In genomic region chr4:140635606-140636005, GRCh38 we compare ENCODE assay signal across 12 cellular contexts.
DNase-seq lines count a peak whose midpoint lies in the region; ATAC-seq and TF ChIP-seq lines count a peak whose summit lies in the region.
"Had no signal": no experiment of that assay in that cellular context is flagged by ENCODE, and none has a peak within 500 bp of the region (broad histone marks: within the 10 kb centered on the region; RNA-seq: fewer than 3 reads in every experiment).

No MANE protein-coding gene starts in this region.

- H3K4me3 ChIP-seq in breast epithelium (no peak overlapping the region), stomach (no peak overlapping the region)
- H3K4me3 ChIP-seq: gastroesophageal sphincter had no signal

- peak overlapping the region; percentile 27 to 64 for H3K27ac ChIP-seq in breast epithelium
- peak overlapping the region in 3 of 5 donors; percentile 4 to 20 (median 7) for H3K27ac ChIP-seq in stomach
- H3K27ac ChIP-seq: gastroesophageal sphincter, parathyroid adenoma had no signal

- H3K9me3 Mint-ChIP-seq in stimulated activated memory B cell treated with anti-CD40 and anti-IgM and Interleukin-4, amounts not matched to agents 10 μg/mL and 1 μg/mL and 100 μg/mL, for 72 hours = no peaks in the 10 kb centered on the region
- H3K9me3 Mint-ChIP-seq: activated B cell treated with CpG ODN at 0.5 μM for 24 hours had no signal

- TF ChIP-seq EP300 in stomach (IDR thresholded peaks at IDR 0.05) = no peak

- H3K4me1 ChIP-seq in breast epithelium (no peaks in the 10 kb centered on the region), stomach (peaks cover 0 to 19% (median 7%) of the 10 kb centered on the region in 4 donors)
- H3K4me1 ChIP-seq: gastroesophageal sphincter, parathyroid adenoma had no signal

- no peaks in the 10 kb centered on the region for H3K9me3 ChIP-seq in breast epithelium
- no peaks in the 10 kb centered on the region for H3K9me3 ChIP-seq in stomach
- H3K9me3 ChIP-seq: gastroesophageal sphincter had no signal

- DNase-seq in HPDE6-E6E7 (ENCODE audit: extremely low spot score) (peak; percentile 45), breast epithelium (ENCODE audit: low spot score in 2 of 2) (peak; percentile 60 to 62), kidney glomerular epithelial cell (lab: John Stamatoyannopoulos, UW) (peak; percentile 20), stomach (peak; percentile 71), T-helper 1 cell (no peak), NCI-H82 treated with DMSO at 0.1 percent for 48 hours (lab: John Stamatoyannopoulos, UW; ENCODE audit: unreplicated experiment) (no peak), NCI-H748 treated with DMSO at 0.1 percent for 48 hours (lab: John Stamatoyannopoulos, UW) (no peak)
- DNase-seq: activated B cell treated with CpG ODN at 0.5 μM for 24 hours had no signal

- intact Hi-C loops in breast epithelium (cut with DNase I; ENCODE audit: low total_unique reads) = loop anchor here (10.0 kb wide), 1 partner anchor 499 kb away; the partner anchor contains the start of gene RNF150
- intact Hi-C loops in stomach (cut with DNase I; ENCODE audit: low total_unique reads) = no loop called here

- no peaks in the 10 kb centered on the region for H3K4me1 Mint-ChIP-seq in stimulated activated memory B cell treated with anti-CD40 and anti-IgM and Interleukin-4, amounts not matched to agents 10 μg/mL and 1 μg/mL and 100 μg/mL, for 72 hours

- peaks cover 50% of the 10 kb centered on the region for H3K36me3 Mint-ChIP-seq in stimulated activated memory B cell treated with anti-CD40 and anti-IgM and Interleukin-4, amounts not matched to agents 10 μg/mL and 1 μg/mL and 100 μg/mL, for 72 hours
- H3K36me3 Mint-ChIP-seq: activated naive CD8-positive, alpha-beta T cell had no signal

- no peak for ATAC-seq in stimulated activated memory B cell treated with anti-CD40 and anti-IgM and Interleukin-4, amounts not matched to agents 10 μg/mL and 1 μg/mL and 100 μg/mL, for 72 hours
- ATAC-seq: gastroesophageal sphincter had no signal

- H3K36me3 ChIP-seq in breast epithelium (no peaks in the 10 kb centered on the region), stomach (peaks cover 3 to 45% (median 40%) of the 10 kb centered on the region in 4 donors)

- H3K4me3 Mint-ChIP-seq in stimulated activated memory B cell treated with anti-CD40 and anti-IgM and Interleukin-4, amounts not matched to agents 10 μg/mL and 1 μg/mL and 100 μg/mL, for 72 hours = no peak overlapping the region
- H3K4me3 Mint-ChIP-seq: activated B cell treated with CpG ODN at 0.5 μM for 24 hours; activated naive CD8-positive, alpha-beta T cell had no signal

- H3K27ac Mint-ChIP-seq in stimulated activated memory B cell treated with anti-CD40 and anti-IgM and Interleukin-4, amounts not matched to agents 10 μg/mL and 1 μg/mL and 100 μg/mL, for 72 hours = no peak overlapping the region
- H3K27ac Mint-ChIP-seq: activated B cell treated with CpG ODN at 0.5 μM for 24 hours; activated naive CD8-positive, alpha-beta T cell had no signal

- no peaks in the 10 kb centered on the region for H3K27me3 Mint-ChIP-seq in stimulated activated memory B cell treated with anti-CD40 and anti-IgM and Interleukin-4, amounts not matched to agents 10 μg/mL and 1 μg/mL and 100 μg/mL, for 72 hours
- H3K27me3 Mint-ChIP-seq: activated B cell treated with CpG ODN at 0.5 μM for 24 hours had no signal

- no peak for TF ChIP-seq CTCF in breast epithelium (IDR thresholded peaks at IDR 0.05)
- no peak for TF ChIP-seq CTCF in stomach (IDR thresholded peaks at IDR 0.05)

- H3K27me3 ChIP-seq in breast epithelium (no peaks in the 10 kb centered on the region), stomach (no peaks in the 10 kb centered on the region)
- H3K27me3 ChIP-seq: gastroesophageal sphincter had no signal

- 39 to 58% (median 42%) methylated on average over 6 of the region's 6 CpGs for WGBS in stomach, 5 donors

- TF ChIP-seq POLR2A in breast epithelium (IDR thresholded peaks at IDR 0.05) (no peak), stomach (IDR thresholded peaks at IDR 0.05) (no peak)

Comparison
In these comparisons a context has a peak if more than half of its experiments do, and no peak if none do; other contexts are left out.
1. DNase-seq: peak in HPDE6-E6E7 (single experiment), breast epithelium (2 of 2), kidney glomerular epithelial cell (single experiment) and stomach (single experiment); none in T-helper 1 cell (0 of 5), NCI-H82 treated with DMSO at 0.1 percent for 48 hours (single experiment) and NCI-H748 treated with DMSO at 0.1 percent for 48 hours (single experiment).